In genomic region chr22:27998511-27999410, GRCh38 we compare ENCODE assay signal across 21 cellular contexts.
"Had no signal": no experiment of that assay in that cellular context is flagged by ENCODE, and none has a peak within 500 bp of the region (broad histone marks: within the 10 kb centered on the region; RNA-seq: fewer than 3 reads in every experiment).

No MANE protein-coding gene starts in this region.

- H3K4me3 Mint-ChIP-seq: memory B cell; mesothelial cell of epicardium; natural killer cell; neural progenitor cell; stimulated activated effector memory CD8-positive, alpha-beta T cell treated with anti-CD3 and anti-CD28 coated beads, Interleukin-12 subunit alpha, Interleukin-12 subunit beta, amount 100 ng/mL, for 72 hours; type B pancreatic cell had no signal

- H3K36me3 Mint-ChIP-seq: natural killer cell; stimulated activated effector memory CD8-positive, alpha-beta T cell treated with anti-CD3 and anti-CD28 coated beads, Interleukin-12 subunit alpha, Interleukin-12 subunit beta, amount 100 ng/mL, for 72 hours; type B pancreatic cell had no signal

- H3K4me1 Mint-ChIP-seq: memory B cell; mesothelial cell of epicardium; natural killer cell; neural progenitor cell; stimulated activated effector memory CD8-positive, alpha-beta T cell treated with anti-CD3 and anti-CD28 coated beads, Interleukin-12 subunit alpha, Interleukin-12 subunit beta, amount 100 ng/mL, for 72 hours had no signal

- ATAC-seq: gastroesophageal sphincter; natural killer cell; stimulated activated naive CD8-positive, alpha-beta T cell treated with anti-CD3 and anti-CD28 coated beads, Interleukin-15, Interleukin-2, amounts not matched to agents 100 U/mL and 50 U/mL, for 24 hours had no signal

- H3K9me3 ChIP-seq: colonic mucosa, esophagus squamous epithelium, gastroesophageal sphincter, suprapubic skin, thyroid gland, vagina had no signal

- H3K9me3 Mint-ChIP-seq: memory B cell; mesothelial cell of epicardium; natural killer cell; neural progenitor cell; stimulated activated effector memory CD8-positive, alpha-beta T cell treated with anti-CD3 and anti-CD28 coated beads, Interleukin-12 subunit alpha, Interleukin-12 subunit beta, amount 100 ng/mL, for 72 hours; type B pancreatic cell had no signal

- H3K36me3 ChIP-seq: colonic mucosa, neural progenitor cell had no signal

- H3K4me3 ChIP-seq: colonic mucosa, esophagus squamous epithelium, gastroesophageal sphincter, hepatocyte, neural progenitor cell, smooth muscle cell, suprapubic skin, thyroid gland, vagina had no signal

- H3K4me1 ChIP-seq: colonic mucosa, neural progenitor cell, suprapubic skin, thyroid gland had no signal

- H3K27ac Mint-ChIP-seq: memory B cell; mesothelial cell of epicardium; natural killer cell; neural progenitor cell; stimulated activated effector memory CD8-positive, alpha-beta T cell treated with anti-CD3 and anti-CD28 coated beads, Interleukin-12 subunit alpha, Interleukin-12 subunit beta, amount 100 ng/mL, for 72 hours; type B pancreatic cell had no signal

- H3K27me3 Mint-ChIP-seq: memory B cell, type B pancreatic cell had no signal

- H3K27ac ChIP-seq: colonic mucosa, esophagus squamous epithelium, gastroesophageal sphincter, hepatocyte, neural progenitor cell, suprapubic skin, thyroid gland, vagina had no signal

- DNase-seq: cerebellar nuclear complex; colonic mucosa; dermis blood vessel endothelial cell; esophagus squamous epithelium; foreskin fibroblast; natural killer cell; occipital lobe; stimulated activated CD4-positive, alpha-beta T cell treated with anti-CD3 and anti-CD28 coated beads, Interleukin-4, amount 100 ng/mL, for 1 hour; stimulated activated CD8-positive, alpha-beta memory T cell treated with anti-CD3 and anti-CD28 coated beads, Interleukin-4, amount 100 ng/mL, for 48 hours; stimulated activated naive CD8-positive, alpha-beta T cell treated with anti-CD3 and anti-CD28 coated beads, Interleukin-15, Interleukin-2, amounts not matched to agents 100 U/mL and 50 U/mL, for 24 hours; thyroid gland had no signal

- H3K27me3 ChIP-seq: colonic mucosa, esophagus squamous epithelium, gastroesophageal sphincter, hepatocyte, neural progenitor cell, suprapubic skin, thyroid gland, vagina had no signal
